8 cellular contexts compared by ENCODE assay signal in genomic region chr1:161165742-161166668, GRCh38. TPM values are rescaled to one million over a fixed set of nuclear protein-coding genes. Genes with fewer than 3 reads are reported as not detected.
DNase-seq lines count a peak whose midpoint lies in the region; ATAC-seq and TF ChIP-seq lines count a peak whose summit lies in the region.

PPOX (plus strand) TSS chr1:161166426; CDS start chr1:161166848, 422 bp downstream.

- peak; percentile 91 for DNase-seq in GM13977 (ENCODE audit: low spot score)
- DNase-seq in NCI-H146 treated with DMSO at 0.1 percent for 48 hours (lab: John Stamatoyannopoulos, UW; ENCODE audit: unreplicated experiment): peak; percentile 97
- peak; percentile 98 for DNase-seq in amniotic epithelial cell (ENCODE audit: low read depth)
- DNase-seq in left cardiac atrium: peak; percentile 98
- DNase-seq in progenitor cell of endocrine pancreas (ENCODE audit: low spot score, unreplicated experiment): peak; percentile 81
- peak; percentile 97 for DNase-seq in ureter (ENCODE audit: low spot score)

- H3K36me3 Mint-ChIP-seq in progenitor cell of endocrine pancreas (ENCODE audit: insufficient read depth): peaks cover 30% of the 10 kb centered on the region

- intact Hi-C loops in T-helper 1 cell treated with Interleukin-12 subunit alpha and Interleukin-12 subunit beta and Interleukin-4 antibody, amounts not matched to agents 30 ng/mL and 1 ng/mL, for 36 hours (cut with micrococcal nuclease): loop anchor here (1.0 kb wide), 8 partner anchors 8 to 125 kb away; partner anchors contain the start of genes B4GALT3, DEDD, NDUFS2 and UFC1
- intact Hi-C loops in left cardiac atrium (cut with DNase I): no loop called here

- H3K27me3 Mint-ChIP-seq in progenitor cell of endocrine pancreas: no peaks in the 10 kb centered on the region

- H3K4me1 Mint-ChIP-seq in progenitor cell of endocrine pancreas (ENCODE audit: low read depth): peaks cover 17% of the 10 kb centered on the region

- peak within 1 kb of the TSS; percentile 87 for H3K4me3 Mint-ChIP-seq in progenitor cell of endocrine pancreas (ENCODE audit: low read depth)

- peak; percentile 54 for TF ChIP-seq CTCF in GM13977 (IDR thresholded peaks at IDR 0.05; ENCODE audit: extremely low read depth, insufficient read depth, missing control alignments)
- TF ChIP-seq CTCF in progenitor cell of endocrine pancreas (IDR thresholded peaks at IDR 0.05; ENCODE audit: unreplicated experiment): peak; percentile 49

- H3K9me3 Mint-ChIP-seq in progenitor cell of endocrine pancreas (ENCODE audit: low read depth): no peaks in the 10 kb centered on the region

- peak; percentile 90 for ATAC-seq in HG02884 (IDR thresholded peaks at IDR 0.05; ENCODE audit: unreplicated experiment)
- ATAC-seq in left cardiac atrium: peak; percentile 97

- in situ Hi-C loops in GM13977 (cut with MboI; ENCODE audit: low pct_unique_long_range_greater_than_20kb, low sequenced_read_pairs, unreplicated experiment): no loop called here

- H3K27ac Mint-ChIP-seq in progenitor cell of endocrine pancreas: peak within 1 kb of the TSS; percentile 95

RNA-seq across cellular contexts. Expression of gene PPOX, which starts in this region (rescaled TPM):
- 29.5 and 30.7 TPM in 2 replicates for total RNA-seq in T-helper 1 cell treated with Interleukin-12 subunit alpha and Interleukin-12 subunit beta and Interleukin-4 antibody, amounts not matched to agents 30 ng/mL and 1 ng/mL, for 36 hours
- total RNA-seq in left cardiac atrium (10 to 100 TPM; 12.7 to 16.3 TPM), progenitor cell of endocrine pancreas (50.9 and 56.5 TPM in 2 replicates), ureter (26.8 TPM)

Comparison
In these comparisons a context has a peak if more than half of its experiments do, and no peak if none do; other contexts are left out.
1. Peak in every context shown above with its lines: DNase-seq and ATAC-seq.